Comparison of ENCODE assay signal across 18 cellular contexts in genomic region chr3:147384210-147385058, GRCh38. TPM values are rescaled to one million over a fixed set of nuclear protein-coding genes. Genes with fewer than 3 reads are reported as not detected.
A peak's percentile ranks its signal among the peaks of the same experiment; 100 is the strongest.
DNase-seq lines count a peak whose midpoint lies in the region; FAIRE-seq and TF ChIP-seq lines count a peak whose summit lies in the region.
"Had no signal": no experiment of that assay in that cellular context is flagged by ENCODE, and none has a peak within 500 bp of the region (broad histone marks: within the 10 kb centered on the region; RNA-seq: fewer than 3 reads in every experiment).

No MANE protein-coding gene starts in this region.

- H3K9me3 Mint-ChIP-seq in osteocyte (ENCODE audit: unreplicated experiment), result no peaks in the 10 kb centered on the region
- H3K9me3 Mint-ChIP-seq: T-helper 2 cell treated with Interferon-gamma antibody and Interleukin-4, amounts not matched to agents 5 μg/mL and 100 μg/mL, for 36 hours had no signal

- H3K27me3 Mint-ChIP-seq in osteocyte (ENCODE audit: unreplicated experiment), result peaks cover 1% of the 10 kb centered on the region

- H3K4me1 Mint-ChIP-seq in osteocyte (ENCODE audit: unreplicated experiment), result no peaks in the 10 kb centered on the region
- H3K4me1 Mint-ChIP-seq: IgD-negative memory B cell had no signal

- no peak overlapping the region for H3K9ac ChIP-seq in endothelial cell of umbilical vein (replicated peaks; ENCODE audit: extremely low read depth, insufficient read depth, low read length)
- no peak overlapping the region for H3K9ac ChIP-seq in MM.1S (ENCODE audit: low read length)

- H3K4me1 ChIP-seq in endothelial cell of umbilical vein (ENCODE audit: control insufficient read depth, extremely low read depth, insufficient read depth, low read length), result no peaks in the 10 kb centered on the region
- H3K4me1 ChIP-seq in uterus, result no peaks in the 10 kb centered on the region
- no peaks in the 10 kb centered on the region for H3K4me1 ChIP-seq in MM.1S (ENCODE audit: low read length)

- no TSS peak for BruUV-seq in endothelial cell of umbilical vein (replicated peaks; lab: Mats Ljungman, UMichigan)

- CTCF ChIA-PET in endothelial cell of umbilical vein (lab: Charles Lee), result interaction anchor here (0.9 to 2.7 kb wide), 20 partner anchors 9 to 982 kb away, joined by 3 to 32 read pairs (median 4); no protein-coding TSS in a partner anchor

- TF ChIP-seq CTCF in GM12874 (IDR thresholded peaks at IDR 0.05; ENCODE audit: insufficient read depth, low read depth, low read length), result peak; percentile 39
- peak; percentile 32 to 37 for TF ChIP-seq CTCF in endothelial cell of umbilical vein (IDR thresholded peaks at IDR 0.05; ENCODE audit: extremely low read depth in 1 of 2, insufficient read depth in 1 of 2, low read depth in 1 of 2, low read length in 2 of 2)
- TF ChIP-seq CTCF in osteocyte (IDR thresholded peaks at IDR 0.05), result no peak
- TF ChIP-seq CTCF in uterus (IDR thresholded peaks at IDR 0.05), result no peak
- TF ChIP-seq CTCF in MM.1S (IDR thresholded peaks at IDR 0.05; ENCODE audit: low read length), result no peak

- FAIRE-seq in endothelial cell of umbilical vein (lab: Jason Lieb, UNC), result no peak
- FAIRE-seq: bronchial epithelial cell, small intestine had no signal

- intact Hi-C loops in endothelial cell of umbilical vein (cut with micrococcal nuclease) (loop anchor here (10.0 kb wide), 1 partner anchor 230 kb away; no protein-coding TSS in a partner anchor), uterus (cut with DNase I; ENCODE audit: low total_unique reads) (no loop called here)

- H3K27ac ChIP-seq in endothelial cell of umbilical vein (ENCODE audit: insufficient read depth, low read depth, low read length) (no peak overlapping the region), uterus (no peak overlapping the region), MM.1S (ENCODE audit: low read length) (no peak overlapping the region)
- H3K27ac ChIP-seq: neutrophil had no signal

- no peak overlapping the region for H2AFZ ChIP-seq in endothelial cell of umbilical vein (ENCODE audit: low read depth, low read length)
- no peak overlapping the region for H2AFZ ChIP-seq in MM.1S (ENCODE audit: low read length)

- H3K79me2 ChIP-seq in endothelial cell of umbilical vein (ENCODE audit: control insufficient read depth, insufficient read depth, low read length) (no peaks in the 10 kb centered on the region), MM.1S (ENCODE audit: low read length) (no peaks in the 10 kb centered on the region)

- H3F3A ChIP-seq in MM.1S (ENCODE audit: insufficient read depth, low read length), result no peaks in the 10 kb centered on the region

- H3K27ac Mint-ChIP-seq in osteocyte (ENCODE audit: unreplicated experiment), result no peak overlapping the region
- H3K27ac Mint-ChIP-seq: T-helper 2 cell treated with Interferon-gamma antibody and Interleukin-4, amounts not matched to agents 5 μg/mL and 100 μg/mL, for 36 hours had no signal

- POLR2A ChIA-PET in endothelial cell of umbilical vein (lab: Charles Lee), result no interaction called here

- H3K36me3 ChIP-seq in endothelial cell of umbilical vein (ENCODE audit: control insufficient read depth in 2 of 2, extremely low read depth in 1 of 2, insufficient read depth in 2 of 2, low read length in 2 of 2), result no peaks in the 10 kb centered on the region
- no peaks in the 10 kb centered on the region for H3K36me3 ChIP-seq in uterus
- no peaks in the 10 kb centered on the region for H3K36me3 ChIP-seq in MM.1S (replicated peaks; ENCODE audit: insufficient read depth, low read length)
- H3K36me3 ChIP-seq: neutrophil had no signal

- peak; percentile 43 for DNase-seq in NAMALWA (ENCODE audit: low spot score)
- no peak for DNase-seq in endothelial cell of umbilical vein (ENCODE audit: low read depth, low spot score)
- peak; percentile 81 for DNase-seq in osteocyte (ENCODE audit: extremely low spot score, unreplicated experiment)
- DNase-seq in uterus, result no peak
- no peak for DNase-seq in MM.1S
- no peak for DNase-seq in NCI-H2029 treated with DMSO at 0.1 percent for 48 hours (lab: John Stamatoyannopoulos, UW)
- DNase-seq in middle frontal gyrus (ENCODE audit: extremely low spot score, low spot score), result no peak
- DNase-seq: activated CD8-positive, alpha-beta memory T cell treated with anti-CD3 and anti-CD28 coated beads for 24 hours; activated gamma-delta T cell treated with Interleukin-2 at 50 U/mL for 16 hours; CD4-positive, alpha-beta memory T cell; NCI-H1694; NCI-H526 had no signal

- H3K4me3 ChIP-seq in endothelial cell of umbilical vein (replicated peaks in 1 of 3; ENCODE audit: insufficient read depth in 1 of 3, low read depth in 1 of 3, low read length in 3 of 3) (no peak overlapping the region), uterus (no peak overlapping the region), MM.1S (ENCODE audit: low read length) (no peak overlapping the region)

- H3K27me3 ChIP-seq in endothelial cell of umbilical vein (ENCODE audit: control insufficient read depth in 2 of 2, insufficient read depth in 2 of 2, low read length in 2 of 2) (peaks cover 91 to 99% of the 10 kb centered on the region in 2 experiments), uterus (peaks cover 0 to 91% of the 10 kb centered on the region in 2 donors), MM.1S (replicated peaks; ENCODE audit: insufficient read depth, low read length) (no peaks in the 10 kb centered on the region)

- dilution Hi-C loops in endothelial cell of umbilical vein (cut with MboI; ENCODE audit: extremely low pct_ligation_motif_present, low sequenced_read_pairs), result no loop called here

- no peak overlapping the region for H3K4me3 Mint-ChIP-seq in osteocyte (ENCODE audit: unreplicated experiment)
- H3K4me3 Mint-ChIP-seq: CD4-positive, alpha-beta memory T cell; T-helper 2 cell treated with Interferon-gamma antibody and Interleukin-4, amounts not matched to agents 5 μg/mL and 100 μg/mL, for 36 hours had no signal

- peaks cover 27% of the 10 kb centered on the region for H3K36me3 Mint-ChIP-seq in osteocyte (ENCODE audit: unreplicated experiment)
- H3K36me3 Mint-ChIP-seq: CD4-positive, alpha-beta memory T cell had no signal

- H4K20me1 ChIP-seq in endothelial cell of umbilical vein (replicated peaks; ENCODE audit: control insufficient read depth, extremely low read depth, insufficient read depth, low read length), result no peaks in the 10 kb centered on the region
- H4K20me1 ChIP-seq in MM.1S (ENCODE audit: insufficient read depth, low read length), result no peaks in the 10 kb centered on the region

- no peaks in the 10 kb centered on the region for H3K9me2 ChIP-seq in MM.1S (replicated peaks; ENCODE audit: insufficient read depth, low read length)

- H3K9me3 ChIP-seq in endothelial cell of umbilical vein (replicated peaks; ENCODE audit: control insufficient read depth, insufficient read depth, low read length), result no peaks in the 10 kb centered on the region
- H3K9me3 ChIP-seq in uterus, result no peaks in the 10 kb centered on the region
- no peaks in the 10 kb centered on the region for H3K9me3 ChIP-seq in MM.1S (replicated peaks; ENCODE audit: insufficient read depth, low read length)
- H3K9me3 ChIP-seq: neutrophil had no signal

- H3K9me1 ChIP-seq in endothelial cell of umbilical vein (replicated peaks; ENCODE audit: control insufficient read depth, extremely low read depth, insufficient read depth, low read length), result no peaks in the 10 kb centered on the region

- H3K4me2 ChIP-seq in endothelial cell of umbilical vein (ENCODE audit: insufficient read depth, low read length) (no peak overlapping the region), MM.1S (ENCODE audit: low read depth, low read length) (no peak overlapping the region)

- TF ChIP-seq POLR2A in endothelial cell of umbilical vein (IDR thresholded peaks at IDR 0.05; ENCODE audit: low read depth, low read length) (no peak), uterus (IDR thresholded peaks at IDR 0.05) (no peak)

TF ChIP-seq in endothelial cell of umbilical vein, 7 proteins besides CTCF, POLR2A, EP300 and RAD21:
- no peak for TF ChIP-seq FOS (IDR thresholded peaks at IDR 0.05; ENCODE audit: borderline replicate concordance, insufficient read depth, low read length)
- peak; percentile 72 for TF ChIP-seq EZH2 (IDR thresholded peaks at IDR 0.05; ENCODE audit: borderline replicate concordance, low read depth, low read length, severe bottlenecking)
- no peak for TF ChIP-seq MAX (IDR thresholded peaks at IDR 0.05; ENCODE audit: insufficient read depth, insufficient read length)
- no peak for TF ChIP-seq MYC (IDR thresholded peaks at IDR 0.05; ENCODE audit: low read depth, low read length)
- TF ChIP-seq GATA2 (IDR thresholded peaks at IDR 0.05; ENCODE audit: insufficient read depth, insufficient read length, low read depth, low read length), result no peak
- no peak for TF ChIP-seq JUN (IDR thresholded peaks at IDR 0.05; ENCODE audit: borderline replicate concordance, insufficient read depth, insufficient read length, low read depth)
- TF ChIP-seq POLR2AphosphoS5 (IDR thresholded peaks at IDR 0.05; ENCODE audit: insufficient read depth, low read depth, low read length), result no peak

RNA-seq across cellular contexts. Expression of gene ZIC4, which starts 21.9 kb away (rescaled TPM):
- total RNA-seq in endothelial cell of umbilical vein (not detected in 2 replicates), osteocyte (8.6 and 8.8 TPM in 2 replicates), uterus (not detected)
- polyA plus RNA-seq in endothelial cell of umbilical vein, result not detected in 2 replicates
- not detected in 2 replicates for polyA plus RNA-seq in endothelial cell of umbilical vein (2011; cell fraction: cytosol; rRNA removed)
- polyA plus RNA-seq in endothelial cell of umbilical vein (2011; cell fraction: nucleus; rRNA removed), result not detected in 2 replicates
- polyA plus RNA-seq in endothelial cell of umbilical vein (2012), result not detected in 2 replicates
- not detected in 2 replicates for polyA minus RNA-seq in endothelial cell of umbilical vein
- polyA minus RNA-seq in endothelial cell of umbilical vein (2011; cell fraction: cytosol; rRNA and poly(A)+ RNA removed), result not detected
- not detected in 2 replicates for polyA minus RNA-seq in endothelial cell of umbilical vein (2011; cell fraction: nucleus; rRNA and poly(A)+ RNA removed)
- total RNA-seq: bronchial epithelial cell; CD4-positive, alpha-beta memory T cell had no signal
- polyA plus RNA-seq: CD4-positive, alpha-beta memory T cell; IgD-negative memory B cell; small intestine had no signal

RNA-seq across cellular contexts. Expression of gene ZIC1, which starts 24.7 kb away (rescaled TPM):
- total RNA-seq in endothelial cell of umbilical vein, result not detected in 2 replicates
- not detected in 2 replicates for polyA plus RNA-seq in endothelial cell of umbilical vein
- not detected in 2 replicates for polyA plus RNA-seq in endothelial cell of umbilical vein (2011; cell fraction: cytosol; rRNA removed)
- polyA plus RNA-seq in endothelial cell of umbilical vein (2011; cell fraction: nucleus; rRNA removed), result not detected in 2 replicates
- not detected in 2 replicates for polyA plus RNA-seq in endothelial cell of umbilical vein (2012)
- not detected in 2 replicates for polyA minus RNA-seq in endothelial cell of umbilical vein
- not detected for polyA minus RNA-seq in endothelial cell of umbilical vein (2011; cell fraction: cytosol; rRNA and poly(A)+ RNA removed)
- polyA minus RNA-seq in endothelial cell of umbilical vein (2011; cell fraction: nucleus; rRNA and poly(A)+ RNA removed), result not detected in 2 replicates
- 89.9 and 96.9 TPM in 2 replicates for total RNA-seq in osteocyte
- total RNA-seq in uterus, result not detected
- total RNA-seq: bronchial epithelial cell; CD4-positive, alpha-beta memory T cell had no signal
- polyA plus RNA-seq: CD4-positive, alpha-beta memory T cell; IgD-negative memory B cell; small intestine had no signal

Comparison
In these comparisons a context has a peak if more than half of its experiments do, and no peak if none do; other contexts are left out.
1. CTCF ChIP-seq: peak in GM12874 (single experiment) and endothelial cell of umbilical vein (2 of 2); none in osteocyte (single experiment), uterus (0 of 4) and MM.1S (single experiment).
2. DNase-seq: peak in NAMALWA (single experiment) and osteocyte (single experiment); none in endothelial cell of umbilical vein (single experiment), uterus (0 of 2), MM.1S (single experiment), NCI-H2029 treated with DMSO at 0.1 percent for 48 hours (single experiment) and middle frontal gyrus (single experiment).
3. RNA of gene ZIC1, which starts 24.7 kb away (total RNA-seq): 89.9 to 96.9 TPM in osteocyte; not detected in endothelial cell of umbilical vein and not detected in uterus; every median in the first group is over 10 times any median in the second.